ENCODE assay signal across 13 cellular contexts in the genomic region with DNA sequence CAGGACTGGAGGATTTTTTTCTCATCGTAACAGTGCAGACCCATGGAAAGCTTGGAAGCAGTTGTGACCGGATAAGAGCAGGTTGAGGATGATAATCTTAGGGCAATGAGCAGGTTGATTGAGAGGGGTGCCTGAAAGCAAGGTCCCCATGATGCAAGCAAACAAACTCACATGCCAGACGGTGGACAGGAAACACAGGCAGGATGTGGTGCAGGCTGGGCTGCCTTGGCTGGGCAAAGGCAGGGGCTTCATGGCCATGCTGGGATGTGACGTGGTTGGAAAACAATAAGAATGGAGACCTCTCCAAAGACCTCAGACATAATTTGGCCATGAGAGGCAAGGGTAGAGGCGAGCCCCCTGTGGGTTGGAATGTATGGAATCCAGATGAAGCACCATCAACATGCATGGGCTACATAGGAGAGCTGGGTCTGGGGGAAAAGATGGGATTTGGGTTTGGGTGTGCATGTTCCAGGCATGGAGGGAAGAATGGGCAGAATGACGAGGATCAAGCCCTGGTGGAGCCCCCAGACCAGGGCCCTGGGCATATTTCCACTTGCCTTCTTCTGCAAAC. TPM values are rescaled to one million over a fixed set of nuclear protein-coding genes. Genes with fewer than 3 reads are reported as not detected.
DNase-seq lines count a peak whose midpoint lies in the region; ATAC-seq lines count a peak whose summit lies in the region.
"Had no signal": no experiment of that assay in that cellular context is flagged by ENCODE, and none has a peak within 500 bp of the region (broad histone marks: within the 10 kb centered on the region; RNA-seq: fewer than 3 reads in every experiment).

No MANE protein-coding gene starts in this region.

- peak; percentile 63 for ATAC-seq in HG03432 (IDR thresholded peaks at IDR 0.05; ENCODE audit: unreplicated experiment)
- peak; percentile 28 for ATAC-seq in activated CD8-positive, alpha-beta T cell treated with anti-CD3 and anti-CD28 coated beads, Interleukin-2, amount 10 ng/mL, durations not matched to agents 7 days and 5 days
- peak; percentile 41 for ATAC-seq in effector memory CD8-positive, alpha-beta T cell (replicated peaks)
- ATAC-seq: left lobe of liver had no signal

- peaks cover 94% of the 10 kb centered on the region for H3K36me3 Mint-ChIP-seq in activated CD8-positive, alpha-beta T cell treated with anti-CD3 and anti-CD28 coated beads, Interleukin-2, amount 10 ng/mL, durations not matched to agents 7 days and 5 days (ENCODE audit: low read depth)
- peaks cover 83% of the 10 kb centered on the region for H3K36me3 Mint-ChIP-seq in effector memory CD8-positive, alpha-beta T cell (ENCODE audit: insufficient read depth)

- H3K27ac Mint-ChIP-seq in activated CD8-positive, alpha-beta T cell treated with anti-CD3 and anti-CD28 coated beads, Interleukin-2, amount 10 ng/mL, durations not matched to agents 7 days and 5 days, result peak overlapping the region; percentile 96
- peak overlapping the region; percentile 99 to 100 for H3K27ac Mint-ChIP-seq in effector memory CD8-positive, alpha-beta T cell

- peak; percentile 8 to 19 for DNase-seq in AML-193 (lab: John Stamatoyannopoulos, UW)
- DNase-seq in activated CD8-positive, alpha-beta T cell treated with anti-CD3 and anti-CD28 coated beads, Interleukin-2, amount 10 ng/mL, durations not matched to agents 7 days and 5 days, result peak; percentile 79
- peak; percentile 56 to 71 (median 62) for DNase-seq in effector memory CD8-positive, alpha-beta T cell
- no peak for DNase-seq in NCI-H510A (lab: John Stamatoyannopoulos, UW)
- no peak for DNase-seq in HK-2 (ENCODE audit: unreplicated experiment)
- DNase-seq in NCI-H1092 (lab: John Stamatoyannopoulos, UW), result no peak
- no peak for DNase-seq in head of caudate nucleus
- DNase-seq: adrenal gland, foreskin melanocyte, MV-4-11, NCI-H345 had no signal

- H3K4me3 Mint-ChIP-seq in activated CD8-positive, alpha-beta T cell treated with anti-CD3 and anti-CD28 coated beads, Interleukin-2, amount 10 ng/mL, durations not matched to agents 7 days and 5 days, result peak overlapping the region; percentile 39
- H3K4me3 Mint-ChIP-seq in effector memory CD8-positive, alpha-beta T cell, result peak overlapping the region; percentile 83 to 86

- POLR2A ChIA-PET in activated CD8-positive, alpha-beta T cell treated with anti-CD3 and anti-CD28 coated beads, Interleukin-2, amount 10 ng/mL, durations not matched to agents 7 days and 5 days (lab: Charles Lee), result interaction anchor here (1.2 to 7.5 kb wide), 9 partner anchors 14 to 157 kb away, joined by 3 to 101 read pairs (median 5); partner anchors contain the start of gene IKZF1

- H3K4me1 Mint-ChIP-seq in activated CD8-positive, alpha-beta T cell treated with anti-CD3 and anti-CD28 coated beads, Interleukin-2, amount 10 ng/mL, durations not matched to agents 7 days and 5 days (ENCODE audit: low read depth), result peaks cover 97% of the 10 kb centered on the region
- peaks cover 80 to 84% of the 10 kb centered on the region in 2 donors for H3K4me1 Mint-ChIP-seq in effector memory CD8-positive, alpha-beta T cell (ENCODE audit: low read depth in 2 of 2)

- no peaks in the 10 kb centered on the region for H3K27me3 Mint-ChIP-seq in activated CD8-positive, alpha-beta T cell treated with anti-CD3 and anti-CD28 coated beads, Interleukin-2, amount 10 ng/mL, durations not matched to agents 7 days and 5 days (ENCODE audit: low read depth)
- no peaks in the 10 kb centered on the region for H3K27me3 Mint-ChIP-seq in effector memory CD8-positive, alpha-beta T cell

- CTCF ChIA-PET in activated CD8-positive, alpha-beta T cell treated with anti-CD3 and anti-CD28 coated beads, Interleukin-2, amount 10 ng/mL, durations not matched to agents 7 days and 5 days (lab: Charles Lee), result interaction anchor here (1.0 to 18.3 kb wide), 10 partner anchors 18 to 221 kb away, joined by 3 to 322 read pairs (median 6); partner anchors contain the start of gene IKZF1

- H3K9me3 Mint-ChIP-seq in activated CD8-positive, alpha-beta T cell treated with anti-CD3 and anti-CD28 coated beads, Interleukin-2, amount 10 ng/mL, durations not matched to agents 7 days and 5 days (ENCODE audit: insufficient read depth), result no peaks in the 10 kb centered on the region
- peaks cover 3 to 9% of the 10 kb centered on the region in 2 donors for H3K9me3 Mint-ChIP-seq in effector memory CD8-positive, alpha-beta T cell

- intact Hi-C loops in head of caudate nucleus (cut with DNase I), result no loop called here

RNA-seq across cellular contexts. Expression of gene IKZF1, which starts 58.3 kb away (rescaled TPM):
- 100 to 1,000 TPM; 370 to 374 TPM for total RNA-seq in activated CD8-positive, alpha-beta T cell treated with anti-CD3 and anti-CD28 coated beads, Interleukin-2, amount 10 ng/mL, durations not matched to agents 7 days and 5 days

Comparison
In these comparisons a context has a peak if more than half of its experiments do, and no peak if none do; other contexts are left out.
1. DNase-seq: peak in AML-193 (2 of 2), activated CD8-positive, alpha-beta T cell treated with anti-CD3 and anti-CD28 coated beads, Interleukin-2, amount 10 ng/mL, durations not matched to agents 7 days and 5 days (single experiment) and effector memory CD8-positive, alpha-beta T cell (3 of 3); none in NCI-H510A (single experiment), HK-2 (single experiment), NCI-H1092 (single experiment) and head of caudate nucleus (0 of 42).
2. Peak in every context shown above with its lines, with median percentiles within 50 percentile points of each other: ATAC-seq.